ENCODE assay signal across 9 cellular contexts in genomic region chr6:5672581-5673011, GRCh38.
DNase-seq lines count a peak whose midpoint lies in the region; ATAC-seq and TF ChIP-seq lines count a peak whose summit lies in the region.
"Had no signal": no experiment of that assay in that cellular context is flagged by ENCODE, and none has a peak within 500 bp of the region (broad histone marks: within the 10 kb centered on the region; RNA-seq: fewer than 3 reads in every experiment).

No MANE protein-coding gene starts in this region.

- H3K9ac ChIP-seq in BLaER1 treated with 17β-estradiol and CSF1 and Interleukin-3, amounts not matched to agents 10 nM and 100 nM: no peak overlapping the region
- H3K9ac ChIP-seq in neural progenitor cell: no peak overlapping the region

- H3K9me3 ChIP-seq in BLaER1 treated with 17β-estradiol and CSF1 and Interleukin-3, amounts not matched to agents 10 nM and 100 nM (replicated peaks in 1 of 11): peaks cover 0 to 12% (median 8%) of the 10 kb centered on the region in 11 experiments; a peak in 11 of 22 replicates
- H3K9me3 ChIP-seq in neural progenitor cell (ENCODE audit: low read depth): no peaks in the 10 kb centered on the region

- H3K27ac Mint-ChIP-seq in neural progenitor cell: no peak overlapping the region
- H3K27ac Mint-ChIP-seq: progenitor cell of endocrine pancreas had no signal

- H3K27me3 ChIP-seq in BLaER1 treated with 17β-estradiol and CSF1 and Interleukin-3, amounts not matched to agents 10 nM and 100 nM: no peaks in the 10 kb centered on the region
- no peaks in the 10 kb centered on the region for H3K27me3 ChIP-seq in neural progenitor cell

- ATAC-seq in GM21423 (IDR thresholded peaks at IDR 0.05; ENCODE audit: unreplicated experiment): no peak

- H3K4me3 Mint-ChIP-seq in neural progenitor cell: no peak overlapping the region

- H3K4me3 ChIP-seq in BLaER1 treated with 17β-estradiol and CSF1 and Interleukin-3, amounts not matched to agents 10 nM and 100 nM: no peak overlapping the region
- H3K4me3 ChIP-seq in epithelial cell of esophagus (ENCODE audit: low read length): no peak overlapping the region
- no peak overlapping the region for H3K4me3 ChIP-seq in neural progenitor cell

- H3K4me1 Mint-ChIP-seq in neural progenitor cell: peaks cover 23% of the 10 kb centered on the region

- H3K36me3 Mint-ChIP-seq in neural progenitor cell: no peaks in the 10 kb centered on the region

- H3K27ac ChIP-seq in BLaER1 treated with 17β-estradiol and CSF1 and Interleukin-3, amounts not matched to agents 10 nM and 100 nM: peak overlapping the region in 3 of 11 experiments; percentile 81 to 89 (median 86); a peak in 4 of 22 replicates
- H3K27ac ChIP-seq in neural progenitor cell: no peak overlapping the region

- no peaks in the 10 kb centered on the region for H3K27me3 Mint-ChIP-seq in neural progenitor cell (ENCODE audit: insufficient read depth, low read depth)
- H3K27me3 Mint-ChIP-seq: progenitor cell of endocrine pancreas had no signal

- H3K4me2 ChIP-seq in BLaER1 treated with 17β-estradiol and CSF1 and Interleukin-3, amounts not matched to agents 10 nM and 100 nM: peak overlapping the region in 6 of 11 experiments; percentile 55 to 79 (median 75); a peak in 9 of 22 replicates
- peak overlapping the region; percentile 24 for H3K4me2 ChIP-seq in neural progenitor cell

- no peak overlapping the region for H2AFZ ChIP-seq in neural progenitor cell (replicated peaks)

- DNase-seq in NCI-H226 (peak; percentile 78), epithelial cell of esophagus (ENCODE audit: low read depth) (peak; percentile 90), neural progenitor cell (ENCODE audit: low spot score) (peak; percentile 25), GM19238 (ENCODE audit: insufficient read length, low spot score) (no peak)
- no peak for DNase-seq in stimulated activated CD8-positive, alpha-beta memory T cell treated with anti-CD3 and anti-CD28 coated beads, Interleukin-4, amount 100 ng/mL, for 48 hours
- no peak for DNase-seq in NK-92 treated with Interleukin-12 subunit alpha and Interleukin-12 subunit beta, amount 100 ng/mL, for 24 hours (lab: John Stamatoyannopoulos, UW)

- H3K4me1 ChIP-seq in BLaER1 treated with 17β-estradiol and CSF1 and Interleukin-3, amounts not matched to agents 10 nM and 100 nM: peaks cover 20 to 56% (median 27%) of the 10 kb centered on the region in 10 experiments
- H3K4me1 ChIP-seq in neural progenitor cell: peaks cover 25% of the 10 kb centered on the region

- TF ChIP-seq CTCF in epithelial cell of esophagus (IDR thresholded peaks at IDR 0.05; ENCODE audit: insufficient read depth, low read depth, low read length, missing control alignments) (no peak), neural progenitor cell (IDR thresholded peaks at IDR 0.05) (no peak)

- H3F3A ChIP-seq in neural progenitor cell (ENCODE audit: low read depth): peaks cover 8% of the 10 kb centered on the region

- no peaks in the 10 kb centered on the region for H3K79me2 ChIP-seq in neural progenitor cell (ENCODE audit: low read depth)

- no peaks in the 10 kb centered on the region for H4K20me1 ChIP-seq in BLaER1 treated with 17β-estradiol and CSF1 and Interleukin-3, amounts not matched to agents 10 nM and 100 nM
- H4K20me1 ChIP-seq in neural progenitor cell (ENCODE audit: low read depth): no peaks in the 10 kb centered on the region

- peaks cover 0 to 8% (median 0%) of the 10 kb centered on the region in 11 experiments; a peak in 2 of 22 replicates for H3K36me3 ChIP-seq in BLaER1 treated with 17β-estradiol and CSF1 and Interleukin-3, amounts not matched to agents 10 nM and 100 nM
- no peaks in the 10 kb centered on the region for H3K36me3 ChIP-seq in neural progenitor cell

- H3K9me3 Mint-ChIP-seq in neural progenitor cell: no peaks in the 10 kb centered on the region

Comparison
In these comparisons a context has a peak if more than half of its experiments do, and no peak if none do; other contexts are left out.
1. DNase-seq: peak in NCI-H226 (single experiment), epithelial cell of esophagus (single experiment) and neural progenitor cell (single experiment); none in stimulated activated CD8-positive, alpha-beta memory T cell treated with anti-CD3 and anti-CD28 coated beads, Interleukin-4, amount 100 ng/mL, for 48 hours (single experiment), GM19238 (single experiment) and NK-92 treated with Interleukin-12 subunit alpha and Interleukin-12 subunit beta, amount 100 ng/mL, for 24 hours (single experiment).